8 cellular contexts compared by ENCODE assay signal in genomic region chr20:51542033-51542893, GRCh38. TPM values are rescaled to one million over a fixed set of nuclear protein-coding genes. Genes with fewer than 3 reads are reported as not detected.
DNase-seq lines count a peak whose midpoint lies in the region; ATAC-seq and TF ChIP-seq lines count a peak whose summit lies in the region.

Gene NFATC2 (minus strand): TSS chr20:51542719. CDS start chr20:51542499, 220 bp downstream.

- no peak within 1 kb of the TSS for H2BK20ac ChIP-seq in H9 (ENCODE audit: low read depth, low read length, poor library complexity, severe bottlenecking)

- H3K27me3 ChIP-seq in H9 (ENCODE audit: insufficient read depth, low read length) (peaks cover 18% of the 10 kb centered on the region), psoas muscle (ENCODE audit: insufficient read depth in 3 of 3, low read length in 2 of 3) (no peaks in the 10 kb centered on the region)

- no CpG with 5 or more reads among the region's 73 CpGs for WGBS in H9 (ENCODE audit: extremely low coverage, insufficient read length, low lambda C conversion rate)
- 11 to 26% (median 21%) methylated on average over 21 to 70 of the region's 73 CpGs for WGBS in psoas muscle, 3 donors

- no peak within 1 kb of the TSS for H3K56ac ChIP-seq in H9 (ENCODE audit: insufficient read length, low read depth, low read length)

- ATAC-seq in psoas muscle, result peak; percentile 75 to 91 (median 87)

- intact Hi-C loops in psoas muscle (cut with DNase I), result loop anchor here in 1 of 2 donors (5.0 kb wide), 1 partner anchor 50 kb away; no protein-coding TSS in a partner anchor

- H3K9me3 ChIP-seq in H9 (ENCODE audit: control insufficient read depth, low read depth, low read length) (no peaks in the 10 kb centered on the region), psoas muscle (no peaks in the 10 kb centered on the region)

- H3K14ac ChIP-seq in H9 (ENCODE audit: insufficient read depth, low read length), result no peak within 1 kb of the TSS

- no peaks in the 10 kb centered on the region for H3K79me2 ChIP-seq in H9 (ENCODE audit: insufficient read depth, low read length)

- TF ChIP-seq CTCF in GM12874 (IDR thresholded peaks at IDR 0.05; ENCODE audit: insufficient read depth, low read depth, low read length) (peak; percentile 77), H9 (conservative IDR thresholded peaks at IDR 0.05) (peak; percentile 63), psoas muscle (IDR thresholded peaks at IDR 0.05) (no peak)

- H3K4me1 Mint-ChIP-seq in H9, result peaks cover 11 to 16% of the 10 kb centered on the region in 2 experiments

- no peak within 1 kb of the TSS for H2BK5ac ChIP-seq in H9 (ENCODE audit: insufficient read length, low read length)

- H3K9ac ChIP-seq in H9 (ENCODE audit: extremely low read depth, insufficient read length, low read length), result no peak within 1 kb of the TSS

- no peak within 1 kb of the TSS for H3T11ph ChIP-seq in H9 (ENCODE audit: low read length)

- H2AFZ ChIP-seq in H9 (ENCODE audit: low read length), result no peak within 1 kb of the TSS

- H3K27ac ChIP-seq in H9 (ENCODE audit: insufficient read length, low read depth, low read length), result no peak within 1 kb of the TSS
- H3K27ac ChIP-seq in psoas muscle, result peak within 1 kb of the TSS; percentile 89

- H4K20me1 ChIP-seq in H9 (ENCODE audit: control insufficient read depth, insufficient read depth, insufficient read length), result no peaks in the 10 kb centered on the region

- no peak within 1 kb of the TSS for H3K18ac ChIP-seq in H9 (ENCODE audit: insufficient read length, low read depth, low read length)

- peaks cover 3% of the 10 kb centered on the region for H3K23me2 ChIP-seq in H9 (ENCODE audit: insufficient read length, low read depth, low read length, poor library complexity, severe bottlenecking)

- H2BK120ac ChIP-seq in H9 (ENCODE audit: low read depth, low read length, poor library complexity, severe bottlenecking), result no peak within 1 kb of the TSS

- DNase-seq in H9 (peak; percentile 70), NCI-H1092 (lab: John Stamatoyannopoulos, UW) (peak; percentile 28), germinal center (ENCODE audit: low spot score) (peak; percentile 94), psoas muscle (peak; percentile 47 to 78), COR-L47 (lab: John Stamatoyannopoulos, UW) (no peak), T1000 (lab: John Stamatoyannopoulos, UW) (no peak)
- peak; percentile 82 for DNase-seq in activated CD8-positive, alpha-beta memory T cell treated with anti-CD3 and anti-CD28 coated beads, Interleukin-2, amount 50 U/mL, for 48 hours

- H3K27me3 Mint-ChIP-seq in H9 (ENCODE audit: low read depth), result peaks cover 65% of the 10 kb centered on the region

- no peak within 1 kb of the TSS for H4K8ac ChIP-seq in H9 (replicated peaks; ENCODE audit: insufficient read length, low read depth, low read length)

- peak within 1 kb of the TSS; percentile 42 for H3K4me2 ChIP-seq in H9 (ENCODE audit: insufficient read depth, insufficient read length, low read length)

- H3K27ac Mint-ChIP-seq in H9, result no peak within 1 kb of the TSS

- no peak within 1 kb of the TSS for H2BK15ac ChIP-seq in H9 (ENCODE audit: low read depth, low read length)

- H3K23ac ChIP-seq in H9 (ENCODE audit: insufficient read length, low read depth, low read length), result no peak within 1 kb of the TSS

- H3K4ac ChIP-seq in H9 (ENCODE audit: low read depth, low read length), result no peak within 1 kb of the TSS

- no peaks in the 10 kb centered on the region for H3K9me3 Mint-ChIP-seq in H9

- no peak within 1 kb of the TSS for H4K5ac ChIP-seq in H9 (ENCODE audit: insufficient read length, low read depth, low read length)

- peak within 1 kb of the TSS; percentile 75 for H3K4me3 ChIP-seq in psoas muscle

- H4K91ac ChIP-seq in H9 (ENCODE audit: insufficient read length, low read depth, low read length), result no peak within 1 kb of the TSS

- H3K4me3 Mint-ChIP-seq in H9, result peak within 1 kb of the TSS; percentile 53 to 73

- no peaks in the 10 kb centered on the region for H3K36me3 Mint-ChIP-seq in H9 (ENCODE audit: insufficient read depth in 1 of 3, low read depth in 3 of 3)

- H3K4me1 ChIP-seq in H9 (ENCODE audit: insufficient read depth, low read length), result no peaks in the 10 kb centered on the region
- H3K4me1 ChIP-seq in psoas muscle, result peaks cover 19% of the 10 kb centered on the region

- no peak within 1 kb of the TSS for H2BK12ac ChIP-seq in H9 (ENCODE audit: insufficient read length, low read depth, low read length)

- H3K79me1 ChIP-seq in H9 (ENCODE audit: insufficient read depth, low read depth, low read length, poor library complexity, severe bottlenecking), result no peaks in the 10 kb centered on the region

- no peak within 1 kb of the TSS for H2AK5ac ChIP-seq in H9 (ENCODE audit: insufficient read length, low read length)

- no peaks in the 10 kb centered on the region for H3K36me3 ChIP-seq in psoas muscle (ENCODE audit: insufficient read depth in 1 of 2, low read depth in 1 of 2)

RNA-seq across cellular contexts. Expression of gene NFATC2, which starts in this region (rescaled TPM):
- total RNA-seq in H9 (2021) (0.57 and 0.61 TPM in 2 replicates), psoas muscle (1 to 10 TPM in 3 of 4 donors, under 1 TPM in 1; 0.64 to 3.1 (median 2.1) TPM)
- polyA plus RNA-seq in psoas muscle, result under 1 TPM; 0.18 to 0.64 (median 0.48) TPM

Comparison
In these comparisons a context has a peak if more than half of its experiments do, and no peak if none do; other contexts are left out.
1. Peak in DNase-seq and H3K4me2 ChIP-seq in H9; RNA of the gene not detected or under 1 TPM.
2. DNase-seq: peak in NCI-H1092 (single experiment), activated CD8-positive, alpha-beta memory T cell treated with anti-CD3 and anti-CD28 coated beads, Interleukin-2, amount 50 U/mL, for 48 hours (single experiment), germinal center (single experiment) and psoas muscle (2 of 2); none in COR-L47 (single experiment) and T1000 (single experiment).